Comparison of ENCODE assay signal across 1 cellular context in the genomic region with DNA sequence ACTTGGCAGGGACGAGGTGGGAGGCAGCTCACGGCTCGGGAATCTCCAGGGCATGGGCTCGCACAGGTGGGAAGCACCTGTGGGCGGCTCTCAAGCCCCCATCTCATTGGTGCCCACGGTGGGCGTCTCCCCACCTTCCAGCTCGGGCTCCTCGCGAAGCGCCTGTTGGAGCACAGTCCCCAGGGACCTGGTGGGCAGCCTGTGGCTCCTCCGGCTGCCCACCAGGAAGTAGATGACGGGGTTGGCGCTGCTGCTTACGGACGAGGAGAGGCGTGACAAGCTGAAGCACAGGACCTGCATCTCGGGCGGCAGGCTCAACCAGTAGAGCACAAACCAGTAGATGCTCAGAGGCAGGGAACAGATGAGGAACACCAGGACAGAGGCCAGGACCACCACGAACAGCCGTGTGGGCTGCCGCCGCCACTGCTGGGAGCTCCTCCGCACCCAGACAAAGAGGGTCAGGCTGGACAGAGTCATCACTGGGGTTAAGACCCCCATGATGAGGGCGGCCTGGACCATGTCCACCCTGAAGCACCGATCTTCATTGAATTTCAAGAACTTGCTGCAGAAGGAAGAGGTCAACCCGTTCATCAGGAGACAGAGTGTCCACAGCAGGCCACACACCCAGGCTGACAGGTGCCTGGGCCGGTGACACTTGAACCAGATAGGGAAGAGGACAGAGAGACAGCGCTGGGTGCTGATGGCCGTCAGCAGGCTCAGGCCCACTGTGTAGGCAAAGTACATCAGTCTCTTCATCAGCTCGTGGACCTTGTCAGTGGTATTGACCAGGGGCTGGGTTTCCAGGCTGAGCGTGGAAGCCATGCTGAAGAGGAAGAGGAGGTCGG.
A peak's percentile ranks its signal among the peaks of the same experiment; 100 is the strongest.
TF ChIP-seq lines count a peak whose summit lies in the region.

No MANE protein-coding gene starts in this region.

TF ChIP-seq in K562, 482 proteins besides CTCF, POLR2A, EP300 and RAD21:
- TF ChIP-seq FIP1L1 (IDR thresholded peaks at IDR 0.05; ENCODE audit: low read depth, low read length, poor library complexity, severe bottlenecking) (no peak), ZBTB17 (CRISPR knock-in tag; IDR thresholded peaks at IDR 0.05) (0 out of 2 replicates have a peak, but pooled peaks have one; percentile 76), JUNB (CRISPR knock-in tag; conservative IDR thresholded peaks at IDR 0.05) (no peak)
